1 cellular context compared by ENCODE assay signal in the genomic region with DNA sequence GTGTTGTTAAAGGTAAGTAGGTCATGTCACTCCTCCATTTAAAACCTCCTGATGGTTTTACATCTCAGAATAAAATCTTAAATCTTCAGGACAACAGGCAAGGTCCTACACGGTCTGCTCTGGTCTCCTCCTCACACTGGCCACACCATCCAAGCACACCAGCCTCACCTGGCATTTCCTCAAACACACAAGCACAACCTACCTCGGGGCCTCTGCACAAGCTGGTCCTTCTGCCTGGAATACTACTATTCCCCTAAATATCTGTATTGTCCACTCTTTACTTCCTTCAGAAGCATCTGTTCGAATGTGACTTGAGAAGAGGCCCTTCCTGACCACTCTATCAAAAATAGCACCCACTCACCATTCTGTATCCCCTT.
TF ChIP-seq lines count a peak whose summit lies in the region.

No MANE protein-coding gene starts in this region.

TF ChIP-seq in A549, 52 proteins besides CTCF, POLR2A, EP300 and RAD21:
- TF ChIP-seq ZNF302 (CRISPR knock-in tag; IDR thresholded peaks at IDR 0.05) (no peak), HDAC2 (IDR thresholded peaks at IDR 0.05) (no peak)
